ENCODE assay signal across 8 cellular contexts in the genomic region with DNA sequence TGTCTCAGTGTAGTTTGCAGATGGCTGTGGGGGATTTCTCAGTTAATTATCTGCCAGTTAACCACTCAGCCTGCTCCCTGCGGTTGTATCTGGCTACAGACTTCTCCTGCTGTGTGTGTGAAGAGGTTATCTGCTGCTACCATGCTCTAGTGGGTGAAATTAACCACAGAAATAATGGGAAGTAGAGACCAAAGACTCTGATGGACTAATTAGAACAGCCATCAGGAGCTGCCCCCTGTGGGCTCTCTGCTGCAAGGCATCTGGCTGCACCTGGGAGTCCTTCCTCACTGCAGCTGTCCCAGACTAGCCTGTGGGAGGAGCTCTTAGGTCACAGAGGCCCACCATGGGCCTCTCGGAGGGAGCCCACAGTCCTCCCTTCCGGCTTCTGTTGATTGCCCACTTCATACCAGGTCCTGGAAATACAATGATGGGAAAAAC.
DNase-seq lines count a peak whose midpoint lies in the region; ATAC-seq and TF ChIP-seq lines count a peak whose summit lies in the region.

No MANE protein-coding gene starts in this region.

- peaks cover 8% of the 10 kb centered on the region for H3K36me3 Mint-ChIP-seq in stimulated activated memory B cell treated with anti-CD40 and anti-IgM and Interleukin-4, amounts not matched to agents 10 μg/mL and 1 μg/mL and 100 μg/mL, for 72 hours
- peaks cover 41% of the 10 kb centered on the region for H3K36me3 Mint-ChIP-seq in HFFc6 (ENCODE audit: low read depth)

- H2AFZ ChIP-seq in PC-9: no peak overlapping the region

- intact Hi-C loops in PC-9 (cut with micrococcal nuclease; ENCODE audit: unreplicated experiment): loop anchor here (1.0 to 5.0 kb wide), 2 partner anchors 113 to 129 kb away; no protein-coding TSS in a partner anchor
- intact Hi-C loops in prostate gland (cut with DNase I): no loop called here

- no peaks in the 10 kb centered on the region for H4K20me1 ChIP-seq in PC-9 (ENCODE audit: insufficient read depth)

- WGBS in prostate gland: 82% methylated on average over 3 of the region's 3 CpGs

- no peaks in the 10 kb centered on the region for H3K79me2 ChIP-seq in PC-9 (ENCODE audit: low read depth)

- H3K4me3 ChIP-seq in PC-9: no peak overlapping the region
- no peak overlapping the region for H3K4me3 ChIP-seq in prostate gland

- CTCF ChIA-PET in PC-9 (lab: Charles Lee): interaction anchor here (0.6 to 1.2 kb wide), 2 partner anchors 8 to 112 kb away, joined by 3 read pairs; no protein-coding TSS in a partner anchor

- no peaks in the 10 kb centered on the region for H3K4me1 Mint-ChIP-seq in stimulated activated memory B cell treated with anti-CD40 and anti-IgM and Interleukin-4, amounts not matched to agents 10 μg/mL and 1 μg/mL and 100 μg/mL, for 72 hours
- H3K4me1 Mint-ChIP-seq in HFFc6 (ENCODE audit: low read depth): peaks cover 72% of the 10 kb centered on the region

- no peak for TF ChIP-seq POLR2A in prostate gland (IDR thresholded peaks at IDR 0.05)

- H3K4me2 ChIP-seq in PC-9: no peak overlapping the region

- H3K27me3 Mint-ChIP-seq in stimulated activated memory B cell treated with anti-CD40 and anti-IgM and Interleukin-4, amounts not matched to agents 10 μg/mL and 1 μg/mL and 100 μg/mL, for 72 hours: no peaks in the 10 kb centered on the region
- no peaks in the 10 kb centered on the region; the same call in 1 of the 2 replicates for H3K27me3 Mint-ChIP-seq in HFFc6 (ENCODE audit: insufficient read depth)

- peak; percentile 51; the same call in 2 of the 3 replicates for TF ChIP-seq CTCF in GM12872 (IDR thresholded peaks at IDR 0.05; ENCODE audit: insufficient read depth, low read depth, low read length)
- TF ChIP-seq CTCF in PC-9 (conservative IDR thresholded peaks at IDR 0.05): peak; percentile 43; the same call in 1 of the 2 replicates
- no peak for TF ChIP-seq CTCF in prostate gland (IDR thresholded peaks at IDR 0.05)
- no peak; the same call in 1 of the 2 replicates for TF ChIP-seq CTCF in HFFc6 (IDR thresholded peaks at IDR 0.05)

- no peak overlapping the region for H3K27ac Mint-ChIP-seq in stimulated activated memory B cell treated with anti-CD40 and anti-IgM and Interleukin-4, amounts not matched to agents 10 μg/mL and 1 μg/mL and 100 μg/mL, for 72 hours
- H3K27ac Mint-ChIP-seq in HFFc6: no peak overlapping the region

- peaks cover 12% of the 10 kb centered on the region for H3K9me3 Mint-ChIP-seq in stimulated activated memory B cell treated with anti-CD40 and anti-IgM and Interleukin-4, amounts not matched to agents 10 μg/mL and 1 μg/mL and 100 μg/mL, for 72 hours
- no peaks in the 10 kb centered on the region for H3K9me3 Mint-ChIP-seq in HFFc6

- no peaks in the 10 kb centered on the region for H3K27me3 ChIP-seq in PC-9 (ENCODE audit: insufficient read depth, low read depth)
- no peaks in the 10 kb centered on the region for H3K27me3 ChIP-seq in prostate gland (replicated peaks; ENCODE audit: insufficient read depth)

- peak; percentile 55 for ATAC-seq in HG03108 (IDR thresholded peaks at IDR 0.05; ENCODE audit: unreplicated experiment)
- ATAC-seq in stimulated activated memory B cell treated with anti-CD40 and anti-IgM and Interleukin-4, amounts not matched to agents 10 μg/mL and 1 μg/mL and 100 μg/mL, for 72 hours: no peak

- H3K4me1 ChIP-seq in PC-9 (replicated peaks; ENCODE audit: insufficient read depth): no peaks in the 10 kb centered on the region
- H3K4me1 ChIP-seq in prostate gland (replicated peaks): no peaks in the 10 kb centered on the region

- no TSS peak for BruUV-seq in PC-9 (replicated peaks; lab: Mats Ljungman, UMichigan)

- POLR2A ChIA-PET in PC-9 (lab: Charles Lee; ENCODE audit: unreplicated experiment): no interaction called here

- H3K27ac ChIP-seq in PC-9: no peak overlapping the region
- no peak overlapping the region for H3K27ac ChIP-seq in prostate gland

- H3F3A ChIP-seq in PC-9 (ENCODE audit: insufficient read depth, low read depth): no peaks in the 10 kb centered on the region

- DNase-seq in PC-9 (peak in 1 of 2 experiments; percentile 5), iPS-NIHi7 (ENCODE audit: extremely low spot score) (peak; percentile 94), prostate gland (ENCODE audit: low spot score) (no peak), HFFc6 (no peak), pons (ENCODE audit: low spot score) (no peak)

- H3K4me3 Mint-ChIP-seq in stimulated activated memory B cell treated with anti-CD40 and anti-IgM and Interleukin-4, amounts not matched to agents 10 μg/mL and 1 μg/mL and 100 μg/mL, for 72 hours: no peak overlapping the region
- no peak overlapping the region for H3K4me3 Mint-ChIP-seq in HFFc6

- H3K9me2 ChIP-seq in PC-9 (ENCODE audit: insufficient read depth): no peaks in the 10 kb centered on the region

- no peaks in the 10 kb centered on the region for H3K36me3 ChIP-seq in PC-9 (ENCODE audit: low read depth)
- no peaks in the 10 kb centered on the region for H3K36me3 ChIP-seq in prostate gland

- H3K9me3 ChIP-seq in PC-9 (ENCODE audit: insufficient read depth, low read depth) (no peaks in the 10 kb centered on the region), prostate gland (no peaks in the 10 kb centered on the region)

Comparison
In these comparisons a context has a peak if more than half of its experiments do, and no peak if none do; other contexts are left out.
1. CTCF ChIP-seq: peak in GM12872 (single experiment) and PC-9 (single experiment); none in prostate gland (0 of 4) and HFFc6 (single experiment).